8 cellular contexts compared by ENCODE assay signal in genomic region chr18:35376393-35376741, GRCh38. TPM values are rescaled to one million over a fixed set of nuclear protein-coding genes. Genes with fewer than 3 reads are reported as not detected.
DNase-seq lines count a peak whose midpoint lies in the region; ATAC-seq, FAIRE-seq and TF ChIP-seq lines count a peak whose summit lies in the region.

No MANE protein-coding gene starts in this region.

- peak overlapping the region; percentile 65 for H3K4me3 ChIP-seq in GM12875 (ENCODE audit: low read depth, low read length)
- peak overlapping the region; percentile 71 to 95 (median 86) for H3K4me3 ChIP-seq in pancreas

- POLR2A ChIA-PET in activated CD8-positive, alpha-beta T cell treated with anti-CD3 and anti-CD28 coated beads for 36 hours (lab: Charles Lee): no interaction called here

- H3K27me3 ChIP-seq in foreskin keratinocyte (no peaks in the 10 kb centered on the region), pancreas (no peaks in the 10 kb centered on the region)

- H3K4me1 ChIP-seq in foreskin keratinocyte: no peaks in the 10 kb centered on the region
- H3K4me1 ChIP-seq in pancreas: no peaks in the 10 kb centered on the region

- WGBS in pancreas, 2 donors: 7 to 8% methylated on average over 13 of the region's 13 CpGs

- intact Hi-C loops in activated CD8-positive, alpha-beta T cell treated with anti-CD3 and anti-CD28 coated beads for 36 hours (cut with micrococcal nuclease): no loop called here
- intact Hi-C loops in pancreas (cut with DNase I): no loop called here

- TF ChIP-seq CTCF in GM12875 (IDR thresholded peaks at IDR 0.05; ENCODE audit: borderline replicate concordance, insufficient read depth, low read depth, low read length) (no peak), foreskin keratinocyte (conservative IDR thresholded peaks at IDR 0.05) (no peak), pancreas (IDR thresholded peaks at IDR 0.05) (no peak)
- no peak for TF ChIP-seq CTCF in activated CD8-positive, alpha-beta T cell treated with anti-CD3 and anti-CD28 coated beads for 36 hours (IDR thresholded peaks at IDR 0.05)

- H3K9me3 ChIP-seq in pancreas: no peaks in the 10 kb centered on the region

- no peak for FAIRE-seq in pancreas (lab: Jason Lieb, UNC)

- no peaks in the 10 kb centered on the region for H3K36me3 Mint-ChIP-seq in activated CD8-positive, alpha-beta T cell treated with anti-CD3 and anti-CD28 coated beads for 36 hours (ENCODE audit: low read depth)

- peak overlapping the region; percentile 74 for H3K4me3 Mint-ChIP-seq in activated CD8-positive, alpha-beta T cell treated with anti-CD3 and anti-CD28 coated beads for 36 hours

- CTCF ChIA-PET in activated CD8-positive, alpha-beta T cell treated with anti-CD3 and anti-CD28 coated beads for 36 hours (lab: Charles Lee): interaction anchor here (2.0 kb wide), 1 partner anchor 10 kb away, joined by 5 read pairs; no protein-coding TSS in a partner anchor

- peak; percentile 61 for ATAC-seq in GM21619 (IDR thresholded peaks at IDR 0.05; ENCODE audit: unreplicated experiment)
- peak; percentile 71 for ATAC-seq in activated CD8-positive, alpha-beta T cell treated with anti-CD3 and anti-CD28 coated beads for 36 hours
- ATAC-seq in foreskin keratinocyte: peak; percentile 30
- peak; percentile 58 to 81 (median 72) for ATAC-seq in pancreas

- no peak overlapping the region for H3K27ac Mint-ChIP-seq in activated CD8-positive, alpha-beta T cell treated with anti-CD3 and anti-CD28 coated beads for 36 hours

- DNase-seq in KG1 (lab: John Stamatoyannopoulos, UW) (peak; percentile 60), foreskin keratinocyte (no peak), pancreas (peak; percentile 19 to 64 (median 28)), GOT3 (lab: John Stamatoyannopoulos, UW) (no peak), NCI-H1436 (lab: John Stamatoyannopoulos, UW) (no peak)
- DNase-seq in activated CD8-positive, alpha-beta T cell treated with anti-CD3 and anti-CD28 coated beads for 36 hours: peak; percentile 31

- no peaks in the 10 kb centered on the region for H3K27me3 Mint-ChIP-seq in activated CD8-positive, alpha-beta T cell treated with anti-CD3 and anti-CD28 coated beads for 36 hours

- H3K27ac ChIP-seq in foreskin keratinocyte (no peak overlapping the region), pancreas (peak overlapping the region in 2 of 4 donors; percentile 28 to 68)

- H3K9me3 Mint-ChIP-seq in activated CD8-positive, alpha-beta T cell treated with anti-CD3 and anti-CD28 coated beads for 36 hours: no peaks in the 10 kb centered on the region

- no peaks in the 10 kb centered on the region for H3K36me3 ChIP-seq in pancreas

- H3K4me1 Mint-ChIP-seq in activated CD8-positive, alpha-beta T cell treated with anti-CD3 and anti-CD28 coated beads for 36 hours (ENCODE audit: low read depth): peaks cover 10% of the 10 kb centered on the region

RNA-seq across cellular contexts. Expression of gene ZNF396, which starts 0.8 kb away (rescaled TPM):
- under 1 TPM; 0.38 TPM for total RNA-seq in activated CD8-positive, alpha-beta T cell treated with anti-CD3 and anti-CD28 coated beads for 36 hours
- 0.42 and 0.44 TPM in 2 replicates for total RNA-seq in foreskin keratinocyte
- polyA plus RNA-seq in foreskin keratinocyte: 0.36 and 0.38 TPM in 2 replicates
- total RNA-seq in pancreas: 1 to 10 TPM; 2.1 to 3.8 (median 2.4) TPM
- 1 to 10 TPM; 1.2 to 2.7 TPM for polyA plus RNA-seq in pancreas

RNA-seq across cellular contexts. Expression of gene ZNF24, which starts 32.1 kb away (rescaled TPM):
- 10 to 100 TPM; 42.7 to 45.1 TPM for total RNA-seq in activated CD8-positive, alpha-beta T cell treated with anti-CD3 and anti-CD28 coated beads for 36 hours
- total RNA-seq in foreskin keratinocyte (28.5 and 29.3 TPM in 2 replicates), pancreas (10 to 100 TPM; 17.3 to 37.8 (median 25.3) TPM)
- polyA plus RNA-seq in foreskin keratinocyte (7.4 and 8.4 TPM in 2 replicates), pancreas (10 to 100 TPM in 1 of 2 donors, 1 to 10 TPM in 1; 7.5 to 15.9 TPM)

Comparison
In these comparisons a context has a peak if more than half of its experiments do, and no peak if none do; other contexts are left out.
1. DNase-seq: peak in KG1 (single experiment), activated CD8-positive, alpha-beta T cell treated with anti-CD3 and anti-CD28 coated beads for 36 hours (single experiment) and pancreas (6 of 6); none in foreskin keratinocyte (0 of 2), GOT3 (single experiment) and NCI-H1436 (single experiment).
2. Peak in every context shown above with its lines, with median percentiles within 50 percentile points of each other: ATAC-seq.